ENCODE assay signal across 18 cellular contexts in the genomic region with DNA sequence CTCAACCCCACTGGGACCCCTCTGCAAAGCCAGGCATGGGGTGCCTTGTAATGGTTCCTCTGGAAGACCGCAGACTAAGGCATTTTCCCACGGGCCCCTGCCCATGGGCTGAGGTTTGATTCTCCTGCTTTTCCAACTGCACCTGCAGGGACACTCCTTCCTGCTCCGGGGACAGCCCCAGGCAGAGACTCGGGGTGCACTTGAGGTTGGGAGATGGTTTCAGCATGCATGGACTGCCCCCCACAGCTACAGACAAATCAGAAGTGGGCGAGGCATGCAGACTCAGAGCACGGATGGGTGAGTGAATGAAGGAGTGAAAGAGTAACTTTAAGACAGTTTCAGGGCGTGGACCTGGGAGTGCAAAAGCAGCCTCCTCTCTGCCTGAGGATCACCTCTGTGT.
A peak's percentile ranks its signal among the peaks of the same experiment; 100 is the strongest.
DNase-seq lines count a peak whose midpoint lies in the region; ATAC-seq and TF ChIP-seq lines count a peak whose summit lies in the region.
"Had no signal": no experiment of that assay in that cellular context is flagged by ENCODE, and none has a peak within 500 bp of the region (broad histone marks: within the 10 kb centered on the region; RNA-seq: fewer than 3 reads in every experiment).

No MANE protein-coding gene starts in this region.

- no peak overlapping the region for H3K9ac ChIP-seq in neural progenitor cell

- no peaks in the 10 kb centered on the region; the same call in 1 of the 2 replicates for H3F3A ChIP-seq in GM23338 (replicated peaks; ENCODE audit: low read depth)
- H3F3A ChIP-seq in neural progenitor cell (ENCODE audit: low read depth) = peaks cover 18% of the 10 kb centered on the region

- peak overlapping the region; percentile 47 for H2AFZ ChIP-seq in GM23338
- H2AFZ ChIP-seq in neural progenitor cell (replicated peaks) = no peak overlapping the region

- no peaks in the 10 kb centered on the region for H3K9me2 ChIP-seq in GM23338 (ENCODE audit: insufficient read depth)

- H3K79me2 ChIP-seq in GM23338 (replicated peaks; ENCODE audit: insufficient read depth) (no peaks in the 10 kb centered on the region), neural progenitor cell (ENCODE audit: low read depth) (no peaks in the 10 kb centered on the region)

- H3K4me3 ChIP-seq in GM23338 (no peak overlapping the region), neural progenitor cell (no peak overlapping the region), spleen (no peak overlapping the region), left lung (no peak overlapping the region), gastroesophageal sphincter (no peak overlapping the region)
- H3K4me3 ChIP-seq: A549 had no signal

- H3K27ac ChIP-seq in GM23338 (ENCODE audit: low read depth) (no peak overlapping the region), neural progenitor cell (no peak overlapping the region), spleen (no peak overlapping the region), left lung (no peak overlapping the region), gastroesophageal sphincter (no peak overlapping the region)
- H3K27ac ChIP-seq: 22Rv1, A549, C4-2B had no signal

- H3K36me3 Mint-ChIP-seq in GM23338 (ENCODE audit: low read depth) (no peaks in the 10 kb centered on the region), brain (no peaks in the 10 kb centered on the region), neural progenitor cell (peaks cover 1% of the 10 kb centered on the region)

- H3K27ac Mint-ChIP-seq in GM23338 (no peak overlapping the region), brain (peak overlapping the region in 3 of 5 experiments; percentile 26 to 70 (median 48)), neural progenitor cell (peak overlapping the region; percentile 58)
- H3K27ac Mint-ChIP-seq: CD4-positive, alpha-beta T cell; HFFc6 had no signal

- no peaks in the 10 kb centered on the region for H3K9me3 ChIP-seq in neural progenitor cell (ENCODE audit: low read depth)
- H3K9me3 ChIP-seq in spleen = peaks cover 0 to 5% (median 0%) of the 10 kb centered on the region in 8 donors
- peaks cover 0 to 3% of the 10 kb centered on the region in 2 donors for H3K9me3 ChIP-seq in left lung
- peaks cover 0 to 5% (median 0%) of the 10 kb centered on the region in 3 donors for H3K9me3 ChIP-seq in gastroesophageal sphincter
- H3K9me3 ChIP-seq: A549 had no signal

- intact Hi-C loops in spleen (cut with DNase I; ENCODE audit: low total_unique reads) = no loop called here
- intact Hi-C loops in left lung (cut with DNase I) = no loop called here

- H3K27me3 Mint-ChIP-seq in GM23338 (ENCODE audit: insufficient read depth, low read depth, poor library complexity) (peaks cover 24% of the 10 kb centered on the region), brain (peaks cover 5% of the 10 kb centered on the region), neural progenitor cell (ENCODE audit: insufficient read depth, low read depth) (no peaks in the 10 kb centered on the region)

- TF ChIP-seq CTCF in GM23338 (conservative IDR thresholded peaks at IDR 0.05; ENCODE audit: low read depth in 2 of 2) (no peak), brain (conservative IDR thresholded peaks at IDR 0.05) (no peak), neural progenitor cell (IDR thresholded peaks at IDR 0.05) (no peak), spleen (IDR thresholded peaks at IDR 0.05 in 8 of 11, conservative IDR thresholded peaks at IDR 0.05 in 3 of 11) (no peak), left lung (IDR thresholded peaks at IDR 0.05) (no peak), gastroesophageal sphincter (IDR thresholded peaks at IDR 0.05) (no peak)

- H3K27me3 ChIP-seq in GM23338 (ENCODE audit: insufficient read depth) (no peaks in the 10 kb centered on the region), neural progenitor cell (no peaks in the 10 kb centered on the region), spleen (replicated peaks in 1 of 7) (peaks cover 0 to 73% (median 4%) of the 10 kb centered on the region in 7 donors), left lung (peaks cover 0 to 61% of the 10 kb centered on the region in 2 donors), gastroesophageal sphincter (peaks cover 61% of the 10 kb centered on the region)

- no peak for TF ChIP-seq EP300 in gastroesophageal sphincter (IDR thresholded peaks at IDR 0.05)

- H3K4me3 Mint-ChIP-seq in GM23338 (no peak overlapping the region), brain (no peak overlapping the region), neural progenitor cell (no peak overlapping the region)
- H3K4me3 Mint-ChIP-seq: CD4-positive, alpha-beta T cell; HFFc6 had no signal

- DNase-seq in GM23338 (ENCODE audit: low spot score) (no peak), neural progenitor cell (ENCODE audit: low spot score) (no peak), spleen (peak; percentile 28), left lung (no peak)
- DNase-seq: AML-193; Caco-2; CD4-positive, alpha-beta T cell; GDM1; HCEC 1CT; HFFc6; IMR-90 had no signal

- H4K20me1 ChIP-seq in GM23338 (replicated peaks; ENCODE audit: insufficient read depth) (no peaks in the 10 kb centered on the region), neural progenitor cell (ENCODE audit: low read depth) (no peaks in the 10 kb centered on the region)

- H3K9me3 Mint-ChIP-seq in GM23338 = no peaks in the 10 kb centered on the region; the same call in 2 of the 3 replicates
- H3K9me3 Mint-ChIP-seq in brain = peaks cover 0 to 5% (median 0%) of the 10 kb centered on the region in 5 experiments
- peaks cover 8% of the 10 kb centered on the region for H3K9me3 Mint-ChIP-seq in neural progenitor cell
- H3K9me3 Mint-ChIP-seq: CD4-positive, alpha-beta T cell had no signal

- TF ChIP-seq POLR2A in spleen (IDR thresholded peaks at IDR 0.05) (no peak), gastroesophageal sphincter (IDR thresholded peaks at IDR 0.05) (no peak)

- H3K4me1 ChIP-seq in GM23338 (ENCODE audit: insufficient read depth) (peaks cover 30% of the 10 kb centered on the region), neural progenitor cell (peaks cover 34% of the 10 kb centered on the region), spleen (no peaks in the 10 kb centered on the region), left lung (no peaks in the 10 kb centered on the region), gastroesophageal sphincter (no peaks in the 10 kb centered on the region)
- H3K4me1 ChIP-seq: A549, Caco-2 had no signal

- H3K4me1 Mint-ChIP-seq in GM23338 (peaks cover 38% of the 10 kb centered on the region), brain (peaks cover 69% of the 10 kb centered on the region), neural progenitor cell (peaks cover 58% of the 10 kb centered on the region)

- no peak for ATAC-seq in GM23338
- ATAC-seq in left lung = no peak
- ATAC-seq in HG03342 (IDR thresholded peaks at IDR 0.05; ENCODE audit: unreplicated experiment) = no peak
- no peak for ATAC-seq in GM21367 (IDR thresholded peaks at IDR 0.05; ENCODE audit: unreplicated experiment)
- ATAC-seq in gastroesophageal sphincter = no peak

- WGBS in spleen, 5 donors = 53 to 75% (median 62%) methylated on average over 7 of the region's 7 CpGs
- WGBS in gastroesophageal sphincter (ENCODE audit: low coverage in 1 of 2), 2 donors = 64 to 66% methylated on average over 3 to 6 of the region's 7 CpGs

- H3K36me3 ChIP-seq in GM23338 (ENCODE audit: insufficient read depth) (no peaks in the 10 kb centered on the region), neural progenitor cell (no peaks in the 10 kb centered on the region), spleen (no peaks in the 10 kb centered on the region), left lung (no peaks in the 10 kb centered on the region), gastroesophageal sphincter (no peaks in the 10 kb centered on the region)

- no peak overlapping the region; the same call in 1 of the 2 replicates for H3K4me2 ChIP-seq in GM23338
- H3K4me2 ChIP-seq in neural progenitor cell = no peak overlapping the region
- H3K4me2 ChIP-seq: A549 had no signal

TF ChIP-seq in GM23338, 12 proteins besides CTCF, POLR2A, EP300 and RAD21 (continues in another document):
- TF ChIP-seq ZNF114 (CRISPR knock-in tag; IDR thresholded peaks at IDR 0.05) = no peak
- TF ChIP-seq EZH2phosphoT487 (IDR thresholded peaks at IDR 0.05; ENCODE audit: unreplicated experiment) = no peak
- no peak for TF ChIP-seq ZNF331 (CRISPR knock-in tag; IDR thresholded peaks at IDR 0.05; ENCODE audit: low read depth)
- TF ChIP-seq STAT1 (IDR thresholded peaks at IDR 0.05; ENCODE audit: unreplicated experiment) = no peak
- TF ChIP-seq NANOG (IDR thresholded peaks at IDR 0.05; ENCODE audit: borderline replicate concordance) = no peak
